In the genomic region with DNA sequence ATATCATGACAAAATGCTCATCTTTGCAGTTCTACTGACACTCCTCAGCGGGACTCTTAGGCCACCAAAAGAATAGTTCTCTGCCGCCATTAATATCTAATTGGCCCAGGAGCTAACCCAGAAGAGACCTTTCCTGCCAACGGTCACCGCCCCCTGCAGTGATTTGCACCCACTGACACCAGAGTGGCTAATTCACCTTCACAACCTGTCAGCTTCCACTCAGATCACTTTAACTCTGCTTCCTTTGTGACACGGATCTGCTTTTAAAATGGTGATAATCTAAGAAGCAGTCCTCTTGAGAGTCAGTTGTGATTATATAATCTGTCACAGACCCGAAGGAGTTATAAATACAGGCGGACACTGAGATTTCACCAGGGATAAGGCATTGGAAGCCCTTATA, we compare ENCODE assay signal across 20 cellular contexts.
"Had no signal": no experiment of that assay in that cellular context is flagged by ENCODE, and none has a peak within 500 bp of the region (broad histone marks: within the 10 kb centered on the region; RNA-seq: fewer than 3 reads in every experiment).

No MANE protein-coding gene starts in this region.

- H3K9me3 ChIP-seq: Peyer's patch, SJCRH30 had no signal

- H3K36me3 ChIP-seq: Peyer's patch, SJCRH30 had no signal

- H3K36me3 Mint-ChIP-seq: IgD-negative memory B cell had no signal

- H3K9me3 Mint-ChIP-seq: IgD-negative memory B cell had no signal

- H3K4me2 ChIP-seq: KMS-11 had no signal

- H3K27me3 Mint-ChIP-seq: IgD-negative memory B cell had no signal

- DNase-seq: Kasumi-1; MM.1S; NCI-H1092 treated with DMSO at 0.1 percent for 48 hours; NCI-H1694; NCI-H187 treated with DMSO at 0.1 percent for 48 hours; NCI-H2107; NCI-H2227 treated with DMSO at 0.1 percent for 48 hours; NCI-H524; NCI-H774; NK-92 treated with Interleukin-12 subunit alpha and Interleukin-12 subunit beta, amount 100 ng/mL, for 24 hours; PC-3; Peyer's patch; SHP77 treated with DMSO at 0.1 percent for 48 hours; SJCRH30 had no signal

- H3K27ac ChIP-seq: HL-60, KMS-11, Peyer's patch, SJCRH30, SK-N-MC had no signal

- H3K9ac ChIP-seq: KMS-11 had no signal

- H3K27ac Mint-ChIP-seq: IgD-negative memory B cell had no signal

- H3K4me1 ChIP-seq: Peyer's patch, SJCRH30 had no signal

- H3K4me3 ChIP-seq: K562, Peyer's patch, SJCRH30, SK-N-MC had no signal

- ATAC-seq: K562, PC-3, Right ventricle myocardium inferior had no signal

- H3K27me3 ChIP-seq: Peyer's patch, SJCRH30 had no signal

- H3K4me3 Mint-ChIP-seq: IgD-negative memory B cell had no signal
